1 cellular context compared by ENCODE assay signal in genomic region chr20:6055161-6055783, GRCh38.
TF ChIP-seq lines count a peak whose summit lies in the region.

No MANE protein-coding gene starts in this region.

TF ChIP-seq in H1, 55 proteins besides CTCF, POLR2A, EP300 and RAD21:
- no peak for TF ChIP-seq FOSL1 (IDR thresholded peaks at IDR 0.05; ENCODE audit: insufficient read depth, low read depth, low read length)
- no peak for TF ChIP-seq CBX5 (IDR thresholded peaks at IDR 0.05; ENCODE audit: low read depth, low read length)
- no peak for TF ChIP-seq GABPA (IDR thresholded peaks at IDR 0.05; ENCODE audit: borderline replicate concordance, insufficient read depth, low read length)
- TF ChIP-seq SRF (IDR thresholded peaks at IDR 0.05; ENCODE audit: low read depth, low read length) = no peak
- TF ChIP-seq RXRA (IDR thresholded peaks at IDR 0.05; ENCODE audit: insufficient read depth, low read depth, low read length) = no peak
- TF ChIP-seq KDM5A (IDR thresholded peaks at IDR 0.05; ENCODE audit: low read length) = no peak
- no peak for TF ChIP-seq TAF7 (optimal IDR thresholded peaks at IDR 0.05; ENCODE audit: borderline replicate concordance, low read depth, low read length)
- no peak for TF ChIP-seq SIX5 (IDR thresholded peaks at IDR 0.05; ENCODE audit: low read depth, low read length)
- no peak for TF ChIP-seq ATF3 (IDR thresholded peaks at IDR 0.05; ENCODE audit: insufficient read depth, low read depth, low read length)
- TF ChIP-seq RFX5 (IDR thresholded peaks at IDR 0.05; ENCODE audit: borderline replicate concordance, low read depth, low read length) = no peak
- no peak for TF ChIP-seq SP1 (IDR thresholded peaks at IDR 0.05; ENCODE audit: low read depth, low read length)
- TF ChIP-seq, protein P1, sequence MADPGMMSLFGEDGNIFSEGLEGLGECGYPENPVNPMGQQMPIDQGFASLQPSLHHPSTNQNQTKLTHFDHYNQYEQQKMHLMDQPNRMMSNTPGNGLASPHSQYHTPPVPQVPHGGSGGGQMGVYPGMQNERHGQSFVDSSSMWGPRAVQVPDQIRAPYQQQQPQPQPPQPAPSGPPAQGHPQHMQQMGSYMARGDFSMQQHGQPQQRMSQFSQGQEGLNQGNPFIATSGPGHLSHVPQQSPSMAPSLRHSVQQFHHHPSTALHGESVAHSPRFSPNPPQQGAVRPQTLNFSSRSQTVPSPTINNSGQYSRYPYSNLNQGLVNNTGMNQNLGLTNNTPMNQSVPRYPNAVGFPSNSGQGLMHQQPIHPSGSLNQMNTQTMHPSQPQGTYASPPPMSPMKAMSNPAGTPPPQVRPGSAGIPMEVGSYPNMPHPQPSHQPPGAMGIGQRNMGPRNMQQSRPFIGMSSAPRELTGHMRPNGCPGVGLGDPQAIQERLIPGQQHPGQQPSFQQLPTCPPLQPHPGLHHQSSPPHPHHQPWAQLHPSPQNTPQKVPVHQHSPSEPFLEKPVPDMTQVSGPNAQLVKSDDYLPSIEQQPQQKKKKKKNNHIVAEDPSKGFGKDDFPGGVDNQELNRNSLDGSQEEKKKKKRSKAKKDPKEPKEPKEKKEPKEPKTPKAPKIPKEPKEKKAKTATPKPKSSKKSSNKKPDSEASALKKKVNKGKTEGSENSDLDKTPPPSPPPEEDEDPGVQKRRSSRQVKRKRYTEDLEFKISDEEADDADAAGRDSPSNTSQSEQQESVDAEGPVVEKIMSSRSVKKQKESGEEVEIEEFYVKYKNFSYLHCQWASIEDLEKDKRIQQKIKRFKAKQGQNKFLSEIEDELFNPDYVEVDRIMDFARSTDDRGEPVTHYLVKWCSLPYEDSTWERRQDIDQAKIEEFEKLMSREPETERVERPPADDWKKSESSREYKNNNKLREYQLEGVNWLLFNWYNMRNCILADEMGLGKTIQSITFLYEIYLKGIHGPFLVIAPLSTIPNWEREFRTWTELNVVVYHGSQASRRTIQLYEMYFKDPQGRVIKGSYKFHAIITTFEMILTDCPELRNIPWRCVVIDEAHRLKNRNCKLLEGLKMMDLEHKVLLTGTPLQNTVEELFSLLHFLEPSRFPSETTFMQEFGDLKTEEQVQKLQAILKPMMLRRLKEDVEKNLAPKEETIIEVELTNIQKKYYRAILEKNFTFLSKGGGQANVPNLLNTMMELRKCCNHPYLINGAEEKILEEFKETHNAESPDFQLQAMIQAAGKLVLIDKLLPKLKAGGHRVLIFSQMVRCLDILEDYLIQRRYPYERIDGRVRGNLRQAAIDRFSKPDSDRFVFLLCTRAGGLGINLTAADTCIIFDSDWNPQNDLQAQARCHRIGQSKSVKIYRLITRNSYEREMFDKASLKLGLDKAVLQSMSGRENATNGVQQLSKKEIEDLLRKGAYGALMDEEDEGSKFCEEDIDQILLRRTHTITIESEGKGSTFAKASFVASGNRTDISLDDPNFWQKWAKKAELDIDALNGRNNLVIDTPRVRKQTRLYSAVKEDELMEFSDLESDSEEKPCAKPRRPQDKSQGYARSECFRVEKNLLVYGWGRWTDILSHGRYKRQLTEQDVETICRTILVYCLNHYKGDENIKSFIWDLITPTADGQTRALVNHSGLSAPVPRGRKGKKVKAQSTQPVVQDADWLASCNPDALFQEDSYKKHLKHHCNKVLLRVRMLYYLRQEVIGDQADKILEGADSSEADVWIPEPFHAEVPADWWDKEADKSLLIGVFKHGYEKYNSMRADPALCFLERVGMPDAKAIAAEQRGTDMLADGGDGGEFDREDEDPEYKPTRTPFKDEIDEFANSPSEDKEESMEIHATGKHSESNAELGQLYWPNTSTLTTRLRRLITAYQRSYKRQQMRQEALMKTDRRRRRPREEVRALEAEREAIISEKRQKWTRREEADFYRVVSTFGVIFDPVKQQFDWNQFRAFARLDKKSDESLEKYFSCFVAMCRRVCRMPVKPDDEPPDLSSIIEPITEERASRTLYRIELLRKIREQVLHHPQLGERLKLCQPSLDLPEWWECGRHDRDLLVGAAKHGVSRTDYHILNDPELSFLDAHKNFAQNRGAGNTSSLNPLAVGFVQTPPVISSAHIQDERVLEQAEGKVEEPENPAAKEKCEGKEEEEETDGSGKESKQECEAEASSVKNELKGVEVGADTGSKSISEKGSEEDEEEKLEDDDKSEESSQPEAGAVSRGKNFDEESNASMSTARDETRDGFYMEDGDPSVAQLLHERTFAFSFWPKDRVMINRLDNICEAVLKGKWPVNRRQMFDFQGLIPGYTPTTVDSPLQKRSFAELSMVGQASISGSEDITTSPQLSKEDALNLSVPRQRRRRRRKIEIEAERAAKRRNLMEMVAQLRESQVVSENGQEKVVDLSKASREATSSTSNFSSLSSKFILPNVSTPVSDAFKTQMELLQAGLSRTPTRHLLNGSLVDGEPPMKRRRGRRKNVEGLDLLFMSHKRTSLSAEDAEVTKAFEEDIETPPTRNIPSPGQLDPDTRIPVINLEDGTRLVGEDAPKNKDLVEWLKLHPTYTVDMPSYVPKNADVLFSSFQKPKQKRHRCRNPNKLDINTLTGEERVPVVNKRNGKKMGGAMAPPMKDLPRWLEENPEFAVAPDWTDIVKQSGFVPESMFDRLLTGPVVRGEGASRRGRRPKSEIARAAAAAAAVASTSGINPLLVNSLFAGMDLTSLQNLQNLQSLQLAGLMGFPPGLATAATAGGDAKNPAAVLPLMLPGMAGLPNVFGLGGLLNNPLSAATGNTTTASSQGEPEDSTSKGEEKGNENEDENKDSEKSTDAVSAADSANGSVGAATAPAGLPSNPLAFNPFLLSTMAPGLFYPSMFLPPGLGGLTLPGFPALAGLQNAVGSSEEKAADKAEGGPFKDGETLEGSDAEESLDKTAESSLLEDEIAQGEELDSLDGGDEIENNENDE (IDR thresholded peaks at IDR 0.05; ENCODE audit: insufficient replicate concordance, low read length) = no peak
- no peak for TF ChIP-seq MAFK (IDR thresholded peaks at IDR 0.05; ENCODE audit: low read depth, low read length)
- no peak for TF ChIP-seq RBBP5 (IDR thresholded peaks at IDR 0.05; ENCODE audit: borderline replicate concordance, low read depth, low read length)
- TF ChIP-seq, protein P2, sequence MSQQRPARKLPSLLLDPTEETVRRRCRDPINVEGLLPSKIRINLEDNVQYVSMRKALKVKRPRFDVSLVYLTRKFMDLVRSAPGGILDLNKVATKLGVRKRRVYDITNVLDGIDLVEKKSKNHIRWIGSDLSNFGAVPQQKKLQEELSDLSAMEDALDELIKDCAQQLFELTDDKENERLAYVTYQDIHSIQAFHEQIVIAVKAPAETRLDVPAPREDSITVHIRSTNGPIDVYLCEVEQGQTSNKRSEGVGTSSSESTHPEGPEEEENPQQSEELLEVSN (IDR thresholded peaks at IDR 0.05) = no peak
